18 cellular contexts compared by ENCODE assay signal in genomic region chr11:117222991-117223740, GRCh38. TPM values are rescaled to one million over a fixed set of nuclear protein-coding genes. Genes with fewer than 3 reads are reported as not detected.
A peak's percentile ranks its signal among the peaks of the same experiment; 100 is the strongest.
DNase-seq lines count a peak whose midpoint lies in the region; ATAC-seq and TF ChIP-seq lines count a peak whose summit lies in the region.
"Had no signal": no experiment of that assay in that cellular context is flagged by ENCODE, and none has a peak within 500 bp of the region (broad histone marks: within the 10 kb centered on the region; RNA-seq: fewer than 3 reads in every experiment).

No MANE protein-coding gene starts in this region.

- H3K4me3 ChIP-seq in heart right ventricle (no peak overlapping the region), left ventricle myocardium inferior (no peak overlapping the region), psoas muscle (no peak overlapping the region), vagina (no peak overlapping the region)
- H3K4me3 ChIP-seq: GM23338, spleen had no signal

- TF ChIP-seq CTCF in heart right ventricle (IDR thresholded peaks at IDR 0.05) = no peak
- TF ChIP-seq CTCF in left ventricle myocardium inferior (IDR thresholded peaks at IDR 0.05; ENCODE audit: borderline replicate concordance) = no peak
- no peak for TF ChIP-seq CTCF in psoas muscle (IDR thresholded peaks at IDR 0.05)
- TF ChIP-seq CTCF in vagina (IDR thresholded peaks at IDR 0.05) = no peak

- H3K27ac ChIP-seq in heart right ventricle (peak overlapping the region in 7 of 10 donors; percentile 12 to 97 (median 92)), left ventricle myocardium inferior (replicated peaks) (peak overlapping the region; percentile 93), psoas muscle (peak overlapping the region; percentile 86), vagina (peak overlapping the region; percentile 81)
- H3K27ac ChIP-seq: KMS-11, WERI-Rb-1 had no signal

- DNase-seq in heart right ventricle = no peak
- DNase-seq in left ventricle myocardium superior = no peak
- no peak for DNase-seq in left ventricle myocardium inferior
- no peak for DNase-seq in psoas muscle
- DNase-seq in vagina (ENCODE audit: extremely low spot score in 2 of 2) = no peak
- DNase-seq in NCI-H2107 treated with DMSO at 0.1 percent for 48 hours (lab: John Stamatoyannopoulos, UW; ENCODE audit: unreplicated experiment) = no peak
- DNase-seq in NCI-H1436 (lab: John Stamatoyannopoulos, UW) = no peak
- DNase-seq in AG20443 (ENCODE audit: low spot score) = no peak
- DNase-seq: activated CD4-positive, alpha-beta memory T cell treated with anti-CD3 and anti-CD28 coated beads, Interleukin-2, amount 10 ng/mL, durations not matched to agents 7 days and 5 days; glutamatergic neuron; mesendoderm; NCI-H1048; spleen; WERI-Rb-1 had no signal

- 92 to 93% methylated on average over 14 of the region's 14 CpGs for WGBS in heart right ventricle, 2 donors
- 92 to 96% (median 92%) methylated on average over 14 of the region's 14 CpGs for WGBS in psoas muscle, 3 donors

- H3K4me1 ChIP-seq in heart right ventricle = peaks cover 32 to 52% (median 41%) of the 10 kb centered on the region in 9 donors
- H3K4me1 ChIP-seq in left ventricle myocardium inferior = peaks cover 55% of the 10 kb centered on the region
- peaks cover 44% of the 10 kb centered on the region for H3K4me1 ChIP-seq in psoas muscle
- H3K4me1 ChIP-seq in vagina = peaks cover 51% of the 10 kb centered on the region

- TF ChIP-seq POLR2A in vagina (IDR thresholded peaks at IDR 0.05) = no peak

- H3K9me3 ChIP-seq in heart right ventricle = no peaks in the 10 kb centered on the region
- no peaks in the 10 kb centered on the region for H3K9me3 ChIP-seq in left ventricle myocardium inferior (replicated peaks)
- H3K9me3 ChIP-seq in psoas muscle = no peaks in the 10 kb centered on the region
- H3K9me3 ChIP-seq in vagina = no peaks in the 10 kb centered on the region
- H3K9me3 ChIP-seq: Caco-2, spleen had no signal

- H3K36me3 ChIP-seq in heart right ventricle (peaks cover 0 to 100% (median 52%) of the 10 kb centered on the region in 9 donors), left ventricle myocardium inferior (peaks cover 56% of the 10 kb centered on the region), psoas muscle (ENCODE audit: insufficient read depth in 1 of 2, low read depth in 1 of 2) (peaks cover 0 to 60% of the 10 kb centered on the region in 2 donors), vagina (peaks cover 0 to 32% of the 10 kb centered on the region in 2 donors)

- no peaks in the 10 kb centered on the region for H3K27me3 ChIP-seq in heart right ventricle
- no peaks in the 10 kb centered on the region for H3K27me3 ChIP-seq in left ventricle myocardium inferior (ENCODE audit: low read depth)
- H3K27me3 ChIP-seq in psoas muscle (ENCODE audit: insufficient read depth in 3 of 3, low read length in 2 of 3) = no peaks in the 10 kb centered on the region
- H3K27me3 ChIP-seq in vagina = no peaks in the 10 kb centered on the region
- H3K27me3 ChIP-seq: spleen had no signal

- ATAC-seq in heart right ventricle (no peak), left ventricle myocardium superior (no peak), psoas muscle (no peak)
- ATAC-seq: GM23338; stimulated activated memory B cell treated with anti-CD40 and anti-IgM and Interleukin-4, amounts not matched to agents 10 μg/mL and 1 μg/mL and 100 μg/mL, for 72 hours had no signal

- intact Hi-C loops in heart right ventricle (cut with DNase I) (loop anchor here in 8 of 10 donors (5.0 to 10.0 kb wide), 11 partner anchors 41 to 431 kb away; partner anchors contain the start of genes PAFAH1B2 (in 3 of the 8), APOA5 (in 2 of the 8) and SIDT2 (in 1 of the 8)), left ventricle myocardium superior (cut with micrococcal nuclease) (no loop called here), left ventricle myocardium inferior (cut with micrococcal nuclease) (no loop called here), psoas muscle (cut with DNase I) (loop anchor here (5.0 to 10.0 kb wide), 3 partner anchors 116 to 258 kb away; no protein-coding TSS in a partner anchor), vagina (cut with DNase I) (loop anchor here (10.0 kb wide), 2 partner anchors 48 to 118 kb away; partner anchors contain the start of gene SIDT2)

RNA-seq across cellular contexts. Expression of gene PCSK7, which starts 8.7 kb away (rescaled TPM):
- total RNA-seq in heart right ventricle = 10 to 100 TPM; 20.5 to 33.6 (median 26.2) TPM
- 10 to 100 TPM; 29.8 to 47.0 TPM for polyA plus RNA-seq in heart right ventricle
- 21.7 TPM for total RNA-seq in left ventricle myocardium superior
- 24.0 TPM for total RNA-seq in left ventricle myocardium inferior
- total RNA-seq in psoas muscle = 10 to 100 TPM; 15.8 to 23.6 (median 20.8) TPM
- 10 to 100 TPM in 2 of 3 donors, 1 to 10 TPM in 1; 9.9 to 17.5 (median 13.4) TPM for polyA plus RNA-seq in psoas muscle
- 63.8 TPM for total RNA-seq in vagina

RNA-seq across cellular contexts. Expression of gene RNF214, which starts 9.3 kb away (rescaled TPM):
- total RNA-seq in heart right ventricle = 10 to 100 TPM; 20.3 to 33.5 (median 27.6) TPM
- polyA plus RNA-seq in heart right ventricle = 1 to 10 TPM; 7.3 to 7.7 TPM
- total RNA-seq in left ventricle myocardium superior = 25.2 TPM
- total RNA-seq in left ventricle myocardium inferior = 21.1 TPM
- total RNA-seq in psoas muscle = 10 to 100 TPM; 31.0 to 39.4 (median 34.7) TPM
- polyA plus RNA-seq in psoas muscle = 10 to 100 TPM; 12.4 to 19.7 (median 16.8) TPM
- total RNA-seq in vagina = 10.8 TPM

RNA-seq across cellular contexts. Expression of gene TAGLN, which starts 24.0 kb away (rescaled TPM):
- 100 to 1,000 TPM in 5 of 10 donors, 10 to 100 TPM in 5; 71.7 to 215 (median 99.9) TPM for total RNA-seq in heart right ventricle
- 100 to 1,000 TPM; 319 to 883 TPM for polyA plus RNA-seq in heart right ventricle
- total RNA-seq in left ventricle myocardium superior = 69.5 TPM
- total RNA-seq in left ventricle myocardium inferior = 113 TPM
- total RNA-seq in psoas muscle = 10 to 100 TPM; 36.2 to 73.0 (median 51.7) TPM
- polyA plus RNA-seq in psoas muscle = 100 to 1,000 TPM in 2 of 3 donors, 10 to 100 TPM in 1; 86.5 to 140 (median 117) TPM
- total RNA-seq in vagina = 1,935 TPM

RNA-seq across cellular contexts. Expression of gene SIDT2, which starts 44.6 kb away (rescaled TPM):
- total RNA-seq in heart right ventricle = 10 to 100 TPM; 16.2 to 33.6 (median 22.0) TPM
- 10 to 100 TPM; 13.0 to 28.1 TPM for polyA plus RNA-seq in heart right ventricle
- 20.4 TPM for total RNA-seq in left ventricle myocardium superior
- 23.5 TPM for total RNA-seq in left ventricle myocardium inferior
- total RNA-seq in psoas muscle = 10 to 100 TPM; 12.6 to 22.8 (median 19.9) TPM
- 10 to 100 TPM in 1 of 3 donors, 1 to 10 TPM in 2; 7.1 to 10.5 (median 7.3) TPM for polyA plus RNA-seq in psoas muscle
- total RNA-seq in vagina = 24.8 TPM

Comparison
In these comparisons a context has a peak if more than half of its experiments do, and no peak if none do; other contexts are left out.
1. intact Hi-C loops: an anchor here in heart right ventricle (5.0 to 10.0 kb wide), psoas muscle (5.0 to 10.0 kb wide) and vagina (10.0 kb wide); none called in left ventricle myocardium superior and left ventricle myocardium inferior.